15 cellular contexts compared by ENCODE assay signal in genomic region chr4:150890246-150890645, GRCh38.
A peak's percentile ranks its signal among the peaks of the same experiment; 100 is the strongest.
DNase-seq lines count a peak whose midpoint lies in the region; ATAC-seq and TF ChIP-seq lines count a peak whose summit lies in the region.
"Had no signal": no experiment of that assay in that cellular context is flagged by ENCODE, and none has a peak within 500 bp of the region (broad histone marks: within the 10 kb centered on the region; RNA-seq: fewer than 3 reads in every experiment).

No MANE protein-coding gene starts in this region.

- peak overlapping the region; percentile 2 for H3K27ac Mint-ChIP-seq in activated naive CD8-positive, alpha-beta T cell treated with anti-CD3 and anti-CD28 coated beads, Interleukin-2, amount 50 U/mL, for 24 hours
- peak overlapping the region; percentile 69 for H3K27ac Mint-ChIP-seq in mesothelial cell of epicardium
- H3K27ac Mint-ChIP-seq in activated T-helper 17 cell treated with anti-CD3 and anti-CD28 coated beads, Interleukin-2, amount 50 U/mL, for 72 hours = no peak overlapping the region
- H3K27ac Mint-ChIP-seq: GM23338 had no signal

- no peak overlapping the region for H3K4me3 Mint-ChIP-seq in activated naive CD8-positive, alpha-beta T cell treated with anti-CD3 and anti-CD28 coated beads, Interleukin-2, amount 50 U/mL, for 24 hours
- H3K4me3 Mint-ChIP-seq in mesothelial cell of epicardium = no peak overlapping the region
- H3K4me3 Mint-ChIP-seq in activated T-helper 17 cell treated with anti-CD3 and anti-CD28 coated beads, Interleukin-2, amount 50 U/mL, for 72 hours = no peak overlapping the region
- H3K4me3 Mint-ChIP-seq: GM23338 had no signal

- TF ChIP-seq CTCF in mesothelial cell of epicardium (IDR thresholded peaks at IDR 0.05; ENCODE audit: unreplicated experiment) = no peak

- DNase-seq in DMS53 (lab: John Stamatoyannopoulos, UW) (peak; percentile 29), DMS53 treated with DMSO at 0.1 percent for 48 hours (lab: John Stamatoyannopoulos, UW; ENCODE audit: unreplicated experiment) (no peak), OCI-M1 (lab: John Stamatoyannopoulos, UW) (peak; percentile 61), mesothelial cell of epicardium (ENCODE audit: low spot score in 2 of 2, unreplicated experiment in 2 of 2) (no peak), anterior cingulate cortex (lab: John Stamatoyannopoulos, UW) (no peak)
- DNase-seq in activated naive CD8-positive, alpha-beta T cell treated with anti-CD3 and anti-CD28 coated beads, Interleukin-2, amount 50 U/mL, for 24 hours = no peak
- DNase-seq in activated CD4-positive, alpha-beta T cell treated with anti-CD3 and anti-CD28 coated beads, Interleukin-2, amount 50 U/mL, for 48 hours = no peak
- DNase-seq: 8988T, COR-L47, DMS79, NCI-H1048, NCI-H2171 treated with DMSO at 0.1 percent for 48 hours, SIG-M5 had no signal

- no peaks in the 10 kb centered on the region for H3K9me3 Mint-ChIP-seq in activated naive CD8-positive, alpha-beta T cell treated with anti-CD3 and anti-CD28 coated beads, Interleukin-2, amount 50 U/mL, for 24 hours
- H3K9me3 Mint-ChIP-seq in mesothelial cell of epicardium = peaks cover 9% of the 10 kb centered on the region
- H3K9me3 Mint-ChIP-seq in activated T-helper 17 cell treated with anti-CD3 and anti-CD28 coated beads, Interleukin-2, amount 50 U/mL, for 72 hours = no peaks in the 10 kb centered on the region
- H3K9me3 Mint-ChIP-seq: GM23338 had no signal

- no peaks in the 10 kb centered on the region for H3K27me3 Mint-ChIP-seq in activated naive CD8-positive, alpha-beta T cell treated with anti-CD3 and anti-CD28 coated beads, Interleukin-2, amount 50 U/mL, for 24 hours
- H3K27me3 Mint-ChIP-seq in mesothelial cell of epicardium (ENCODE audit: low read depth) = no peaks in the 10 kb centered on the region
- no peaks in the 10 kb centered on the region for H3K27me3 Mint-ChIP-seq in activated T-helper 17 cell treated with anti-CD3 and anti-CD28 coated beads, Interleukin-2, amount 50 U/mL, for 72 hours

- peaks cover 43% of the 10 kb centered on the region for H3K36me3 Mint-ChIP-seq in activated naive CD8-positive, alpha-beta T cell treated with anti-CD3 and anti-CD28 coated beads, Interleukin-2, amount 50 U/mL, for 24 hours (ENCODE audit: low read depth)
- peaks cover 30% of the 10 kb centered on the region for H3K36me3 Mint-ChIP-seq in mesothelial cell of epicardium
- H3K36me3 Mint-ChIP-seq in activated T-helper 17 cell treated with anti-CD3 and anti-CD28 coated beads, Interleukin-2, amount 50 U/mL, for 72 hours (ENCODE audit: low read depth) = peaks cover 63% of the 10 kb centered on the region

- peaks cover 14% of the 10 kb centered on the region for H3K4me1 Mint-ChIP-seq in activated naive CD8-positive, alpha-beta T cell treated with anti-CD3 and anti-CD28 coated beads, Interleukin-2, amount 50 U/mL, for 24 hours
- H3K4me1 Mint-ChIP-seq in mesothelial cell of epicardium = peaks cover 11% of the 10 kb centered on the region
- peaks cover 17% of the 10 kb centered on the region for H3K4me1 Mint-ChIP-seq in activated T-helper 17 cell treated with anti-CD3 and anti-CD28 coated beads, Interleukin-2, amount 50 U/mL, for 72 hours
- H3K4me1 Mint-ChIP-seq: GM23338 had no signal

- ATAC-seq in activated naive CD8-positive, alpha-beta T cell treated with anti-CD3 and anti-CD28 coated beads, Interleukin-2, amount 50 U/mL, for 24 hours = no peak
- no peak for ATAC-seq in activated T-helper 17 cell treated with anti-CD3 and anti-CD28 coated beads, Interleukin-2, amount 50 U/mL, for 72 hours (replicated peaks)
- ATAC-seq: GM23338 had no signal

Comparison
In these comparisons a context has a peak if more than half of its experiments do, and no peak if none do; other contexts are left out.
1. DNase-seq: peak in DMS53 (single experiment) and OCI-M1 (single experiment); none in DMS53 treated with DMSO at 0.1 percent for 48 hours (single experiment), activated naive CD8-positive, alpha-beta T cell treated with anti-CD3 and anti-CD28 coated beads, Interleukin-2, amount 50 U/mL, for 24 hours (single experiment), mesothelial cell of epicardium (0 of 2), anterior cingulate cortex (0 of 58) and activated CD4-positive, alpha-beta T cell treated with anti-CD3 and anti-CD28 coated beads, Interleukin-2, amount 50 U/mL, for 48 hours (0 of 2).